Comparison of ENCODE assay signal across 17 cellular contexts in genomic region chr1:61323681-61324328, GRCh38.
DNase-seq lines count a peak whose midpoint lies in the region; FAIRE-seq and TF ChIP-seq lines count a peak whose summit lies in the region.
"Had no signal": no experiment of that assay in that cellular context is flagged by ENCODE, and none has a peak within 500 bp of the region (broad histone marks: within the 10 kb centered on the region; RNA-seq: fewer than 3 reads in every experiment).

No MANE protein-coding gene starts in this region.

- no peak overlapping the region for H3K9ac ChIP-seq in skeletal muscle tissue (ENCODE audit: low read depth in 1 of 3, low read length in 3 of 3)

- H3K4me3 ChIP-seq in bronchial epithelial cell (ENCODE audit: low read depth, low read length), result no peak overlapping the region
- H3K4me3 ChIP-seq in skeletal muscle tissue (ENCODE audit: low read length in 3 of 3), result no peak overlapping the region
- H3K4me3 ChIP-seq: cardiac muscle cell, SJCRH30, upper lobe of right lung had no signal

- H3K27me3 ChIP-seq in bronchial epithelial cell (ENCODE audit: control insufficient read depth, insufficient read depth, low read length) (no peaks in the 10 kb centered on the region), skeletal muscle tissue (ENCODE audit: control insufficient read depth in 3 of 3, insufficient read depth in 3 of 3, low read length in 3 of 3) (no peaks in the 10 kb centered on the region)
- H3K27me3 ChIP-seq: cardiac muscle cell, SJCRH30, upper lobe of right lung had no signal

- H3K36me3 ChIP-seq in bronchial epithelial cell (ENCODE audit: control insufficient read depth, insufficient read depth, low read length) (no peaks in the 10 kb centered on the region), skeletal muscle tissue (ENCODE audit: control insufficient read depth in 3 of 3, insufficient read depth in 3 of 3, low read length in 3 of 3) (no peaks in the 10 kb centered on the region)
- H3K36me3 ChIP-seq: cardiac muscle cell, SJCRH30, upper lobe of right lung had no signal

- no peak for TF ChIP-seq CTCF in bronchial epithelial cell (IDR thresholded peaks at IDR 0.05; ENCODE audit: insufficient read depth, low read length, severe bottlenecking)

- no peaks in the 10 kb centered on the region for H3K9me3 ChIP-seq in skeletal muscle tissue (ENCODE audit: control insufficient read depth in 3 of 3, low read length in 3 of 3)
- H3K9me3 ChIP-seq: SJCRH30, upper lobe of right lung had no signal

- H3K4me1 ChIP-seq in skeletal muscle tissue (ENCODE audit: control insufficient read depth in 3 of 3, insufficient read depth in 3 of 3, low read length in 3 of 3), result peaks cover 2 to 12% (median 9%) of the 10 kb centered on the region in 3 donors

- H3K27ac ChIP-seq in skeletal muscle tissue (ENCODE audit: low read depth, low read length), result peak overlapping the region; percentile 2
- H3K27ac ChIP-seq: cardiac muscle cell, SJCRH30, upper lobe of right lung had no signal

- FAIRE-seq in bronchial epithelial cell (lab: Jason Lieb, UNC), result no peak
- FAIRE-seq: small intestine had no signal

- DNase-seq in NCI-H82 (lab: John Stamatoyannopoulos, UW) (peak; percentile 6), NCI-H82 treated with DMSO at 0.1 percent for 48 hours (lab: John Stamatoyannopoulos, UW; ENCODE audit: unreplicated experiment) (no peak), NCI-H226 (peak; percentile 42), bronchial epithelial cell (ENCODE audit: low read depth) (peak; percentile 92), NCI-H128 (lab: John Stamatoyannopoulos, UW; ENCODE audit: unreplicated experiment) (no peak), kidney tubule cell (ENCODE audit: low spot score) (no peak), NCI-H1694 (lab: John Stamatoyannopoulos, UW) (no peak)
- DNase-seq: activated CD4-positive, alpha-beta T cell treated with anti-CD3 and anti-CD28 coated beads for 1 hour; activated naive CD8-positive, alpha-beta T cell treated with anti-CD3 and anti-CD28 coated beads, Interleukin-2, amount 10 ng/mL, durations not matched to agents 7 days and 5 days; CD4-positive, CD25-positive, alpha-beta regulatory T cell; NCI-H2081; occipital lobe; SJCRH30; small intestine; upper lobe of right lung had no signal

Comparison
In these comparisons a context has a peak if more than half of its experiments do, and no peak if none do; other contexts are left out.
1. DNase-seq: peak in NCI-H82 (single experiment), NCI-H226 (single experiment) and bronchial epithelial cell (single experiment); none in NCI-H82 treated with DMSO at 0.1 percent for 48 hours (single experiment), NCI-H128 (single experiment), kidney tubule cell (single experiment) and NCI-H1694 (single experiment).